28 cellular contexts compared by ENCODE assay signal in the genomic region with DNA sequence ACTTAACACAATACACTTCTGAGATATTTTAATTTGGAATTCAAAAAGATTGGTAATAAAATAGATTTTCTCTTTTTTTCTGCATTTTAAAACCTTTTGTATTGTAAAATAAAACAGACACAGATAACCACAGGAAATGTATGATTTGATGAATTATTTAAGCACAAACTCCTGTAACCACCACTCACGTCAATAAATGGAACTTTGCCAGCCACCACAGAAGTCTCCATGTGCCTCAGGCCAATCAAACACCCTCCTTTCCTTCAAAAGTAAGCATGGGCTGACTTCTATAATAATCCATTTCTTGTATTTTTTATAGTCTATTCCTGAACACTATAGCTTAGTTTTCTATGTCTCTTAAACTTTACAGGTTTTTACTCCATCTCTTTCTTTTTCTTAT.
DNase-seq lines count a peak whose midpoint lies in the region; ATAC-seq, FAIRE-seq and TF ChIP-seq lines count a peak whose summit lies in the region.
"Had no signal": no experiment of that assay in that cellular context is flagged by ENCODE, and none has a peak within 500 bp of the region (broad histone marks: within the 10 kb centered on the region; RNA-seq: fewer than 3 reads in every experiment).

No MANE protein-coding gene starts in this region.

- no peak overlapping the region for H3K9ac ChIP-seq in PC-3 (ENCODE audit: low read length)

- ATAC-seq in PC-3, result no peak
- ATAC-seq in heart left ventricle, result no peak
- ATAC-seq: activated naive CD8-positive, alpha-beta T cell treated with anti-CD3 and anti-CD28 coated beads, Interleukin-2, amount 50 U/mL, for 24 hours; K562; right lobe of liver had no signal

- H3K4me2 ChIP-seq in PC-3 (ENCODE audit: low read length), result no peak overlapping the region

- peaks cover 8% of the 10 kb centered on the region for H3K4me1 Mint-ChIP-seq in mesothelial cell of epicardium
- H3K4me1 Mint-ChIP-seq: activated CD4-positive, alpha-beta T cell treated with anti-CD3 and anti-CD28 coated beads, Interleukin-2, amount 10 ng/mL, durations not matched to agents 7 days and 5 days; activated naive CD8-positive, alpha-beta T cell treated with anti-CD3 and anti-CD28 coated beads, Interleukin-2, amount 50 U/mL, for 24 hours had no signal

- H3K9me2 ChIP-seq in PC-3 (replicated peaks; ENCODE audit: low read length), result no peaks in the 10 kb centered on the region

- no peak overlapping the region for H3K27ac ChIP-seq in PC-3 (ENCODE audit: low read length)
- no peak overlapping the region for H3K27ac ChIP-seq in heart left ventricle
- H3K27ac ChIP-seq: colonic mucosa, esophagus muscularis mucosa, left ventricle myocardium inferior, neutrophil, right lobe of liver had no signal

- 20 to 32% (median 27%) methylated on average over 1 of the region's 1 CpG for WGBS in heart left ventricle, 4 donors

- H3K9me3 ChIP-seq in PC-3 (ENCODE audit: low read length) (no peaks in the 10 kb centered on the region), heart left ventricle (no peaks in the 10 kb centered on the region)
- H3K9me3 ChIP-seq: colonic mucosa, esophagus muscularis mucosa, left ventricle myocardium inferior, MG63, neutrophil, right lobe of liver had no signal

- no peaks in the 10 kb centered on the region for H3K9me3 Mint-ChIP-seq in mesothelial cell of epicardium
- H3K9me3 Mint-ChIP-seq: brain, H9, type B pancreatic cell had no signal

- H3K4me1 ChIP-seq in PC-3 (ENCODE audit: insufficient read depth, low read length), result peaks cover 12% of the 10 kb centered on the region; the same call in 1 of the 2 replicates
- H3K4me1 ChIP-seq in heart left ventricle, result peaks cover 0 to 12% (median 6%) of the 10 kb centered on the region in 12 donors
- H3K4me1 ChIP-seq: colonic mucosa, right lobe of liver had no signal

- H3K27me3 ChIP-seq in PC-3 (ENCODE audit: low read length), result no peaks in the 10 kb centered on the region
- no peaks in the 10 kb centered on the region for H3K27me3 ChIP-seq in bronchial epithelial cell (ENCODE audit: control insufficient read depth, insufficient read depth, low read length)
- H3K27me3 ChIP-seq in heart left ventricle, result no peaks in the 10 kb centered on the region
- H3K27me3 ChIP-seq: colonic mucosa, esophagus muscularis mucosa, MG63, neutrophil, right lobe of liver had no signal

- CTCF ChIA-PET in PC-3 (lab: Charles Lee), result no interaction called here

- no TSS peak for BruUV-seq in PC-3 (replicated peaks; lab: Mats Ljungman, UMichigan)

- FAIRE-seq in bronchial epithelial cell (lab: Jason Lieb, UNC), result no peak
- FAIRE-seq: K562 had no signal

- no peak overlapping the region for H3K4me3 Mint-ChIP-seq in mesothelial cell of epicardium
- H3K4me3 Mint-ChIP-seq: activated CD4-positive, alpha-beta T cell treated with anti-CD3 and anti-CD28 coated beads, Interleukin-2, amount 10 ng/mL, durations not matched to agents 7 days and 5 days; activated naive CD8-positive, alpha-beta T cell treated with anti-CD3 and anti-CD28 coated beads, Interleukin-2, amount 50 U/mL, for 24 hours; activated T-cell treated with anti-CD3 and anti-CD28 coated beads, Interleukin-2, amount 50 U/mL, for 24 hours; brain; CD4-positive, alpha-beta T cell; H9; type B pancreatic cell had no signal

- intact Hi-C loops in PC-3 (cut with micrococcal nuclease) (no loop called here), heart left ventricle (cut with DNase I) (no loop called here)

- H4K20me1 ChIP-seq in PC-3 (ENCODE audit: low read length), result no peaks in the 10 kb centered on the region

- no peak overlapping the region for H3K4me3 ChIP-seq in PC-3 (ENCODE audit: low read length)
- H3K4me3 ChIP-seq in bronchial epithelial cell (ENCODE audit: low read depth, low read length), result no peak overlapping the region
- H3K4me3 ChIP-seq in heart left ventricle, result no peak overlapping the region
- H3K4me3 ChIP-seq: colonic mucosa, esophagus muscularis mucosa, K562, left ventricle myocardium inferior, MG63, right lobe of liver had no signal

- TF ChIP-seq POLR2A in heart left ventricle (IDR thresholded peaks at IDR 0.05), result no peak

- no peak for TF ChIP-seq CTCF in PC-3 (conservative IDR thresholded peaks at IDR 0.05; ENCODE audit: low read depth, low read length)
- no peak for TF ChIP-seq CTCF in bronchial epithelial cell (IDR thresholded peaks at IDR 0.05; ENCODE audit: insufficient read depth, low read length, severe bottlenecking)
- no peak for TF ChIP-seq CTCF in mesothelial cell of epicardium (IDR thresholded peaks at IDR 0.05; ENCODE audit: unreplicated experiment)
- TF ChIP-seq CTCF in heart left ventricle (IDR thresholded peaks at IDR 0.05), result no peak

- POLR2A ChIA-PET in PC-3 (lab: Charles Lee; ENCODE audit: unreplicated experiment), result no interaction called here

- no peaks in the 10 kb centered on the region for H3K36me3 Mint-ChIP-seq in mesothelial cell of epicardium
- H3K36me3 Mint-ChIP-seq: brain, type B pancreatic cell had no signal

- no peak overlapping the region for H2AFZ ChIP-seq in PC-3 (ENCODE audit: low read length)

- H3F3A ChIP-seq in PC-3 (ENCODE audit: low read length, unreplicated experiment), result no peaks in the 10 kb centered on the region

- DNase-seq in ELR (ENCODE audit: low read depth) (peak; percentile 54), PC-3 (peak; percentile 67), bronchial epithelial cell (ENCODE audit: low read depth) (peak; percentile 58), mesothelial cell of epicardium (ENCODE audit: low spot score in 2 of 2, unreplicated experiment in 2 of 2) (no peak), heart left ventricle (no peak), NCI-H187 treated with DMSO at 0.1 percent for 48 hours (lab: John Stamatoyannopoulos, UW) (no peak), cerebellar cortex (ENCODE audit: low spot score) (no peak)
- DNase-seq: activated CD4-positive, alpha-beta T cell treated with anti-CD3 and anti-CD28 coated beads, Interleukin-2, amount 10 ng/mL, durations not matched to agents 7 days and 5 days; activated naive CD8-positive, alpha-beta T cell treated with anti-CD3 and anti-CD28 coated beads, Interleukin-2, amount 50 U/mL, for 24 hours; activated T-cell treated with anti-CD3 and anti-CD28 coated beads, Interleukin-2, amount 50 U/mL, for 24 hours; CD4-positive, alpha-beta T cell; colonic mucosa; H9; islet precursor cell; left ventricle myocardium inferior; MG63; NCI-H1436 treated with DMSO at 0.1 percent for 48 hours; NCI-H2107; NCI-H774; right lobe of liver; stimulated activated CD4-positive, alpha-beta T cell treated with anti-CD3 and anti-CD28 coated beads, Interleukin-2, amount 100 ng/mL, for 48 hours; T1000 had no signal

- no peaks in the 10 kb centered on the region for H3K27me3 Mint-ChIP-seq in mesothelial cell of epicardium (ENCODE audit: low read depth)
- H3K27me3 Mint-ChIP-seq: activated CD4-positive, alpha-beta T cell treated with anti-CD3 and anti-CD28 coated beads, Interleukin-2, amount 10 ng/mL, durations not matched to agents 7 days and 5 days; activated naive CD8-positive, alpha-beta T cell treated with anti-CD3 and anti-CD28 coated beads, Interleukin-2, amount 50 U/mL, for 24 hours; activated T-cell treated with anti-CD3 and anti-CD28 coated beads, Interleukin-2, amount 50 U/mL, for 24 hours; brain; CD4-positive, alpha-beta T cell; progenitor cell of endocrine pancreas; type B pancreatic cell had no signal

- H3K79me2 ChIP-seq in PC-3 (ENCODE audit: low read length), result no peaks in the 10 kb centered on the region

- H3K36me3 ChIP-seq in PC-3 (ENCODE audit: low read depth, low read length), result no peaks in the 10 kb centered on the region
- no peaks in the 10 kb centered on the region for H3K36me3 ChIP-seq in bronchial epithelial cell (ENCODE audit: control insufficient read depth, insufficient read depth, low read length)
- no peaks in the 10 kb centered on the region for H3K36me3 ChIP-seq in heart left ventricle
- H3K36me3 ChIP-seq: colonic mucosa, esophagus muscularis mucosa, left ventricle myocardium inferior, MG63, neutrophil, right lobe of liver had no signal

- H3K27ac Mint-ChIP-seq in mesothelial cell of epicardium, result peak overlapping the region; percentile 60
- H3K27ac Mint-ChIP-seq: activated CD4-positive, alpha-beta T cell treated with anti-CD3 and anti-CD28 coated beads, Interleukin-2, amount 10 ng/mL, durations not matched to agents 7 days and 5 days; activated naive CD8-positive, alpha-beta T cell treated with anti-CD3 and anti-CD28 coated beads, Interleukin-2, amount 50 U/mL, for 24 hours; activated T-cell treated with anti-CD3 and anti-CD28 coated beads, Interleukin-2, amount 50 U/mL, for 24 hours; brain; CD4-positive, alpha-beta T cell; H9; progenitor cell of endocrine pancreas; type B pancreatic cell had no signal

Comparison
In these comparisons a context has a peak if more than half of its experiments do, and no peak if none do; other contexts are left out.
1. DNase-seq: peak in ELR (single experiment), PC-3 (single experiment) and bronchial epithelial cell (single experiment); none in mesothelial cell of epicardium (0 of 2), heart left ventricle (0 of 5), NCI-H187 treated with DMSO at 0.1 percent for 48 hours (single experiment) and cerebellar cortex (single experiment).